Comparison of ENCODE assay signal across 8 cellular contexts in the genomic region with DNA sequence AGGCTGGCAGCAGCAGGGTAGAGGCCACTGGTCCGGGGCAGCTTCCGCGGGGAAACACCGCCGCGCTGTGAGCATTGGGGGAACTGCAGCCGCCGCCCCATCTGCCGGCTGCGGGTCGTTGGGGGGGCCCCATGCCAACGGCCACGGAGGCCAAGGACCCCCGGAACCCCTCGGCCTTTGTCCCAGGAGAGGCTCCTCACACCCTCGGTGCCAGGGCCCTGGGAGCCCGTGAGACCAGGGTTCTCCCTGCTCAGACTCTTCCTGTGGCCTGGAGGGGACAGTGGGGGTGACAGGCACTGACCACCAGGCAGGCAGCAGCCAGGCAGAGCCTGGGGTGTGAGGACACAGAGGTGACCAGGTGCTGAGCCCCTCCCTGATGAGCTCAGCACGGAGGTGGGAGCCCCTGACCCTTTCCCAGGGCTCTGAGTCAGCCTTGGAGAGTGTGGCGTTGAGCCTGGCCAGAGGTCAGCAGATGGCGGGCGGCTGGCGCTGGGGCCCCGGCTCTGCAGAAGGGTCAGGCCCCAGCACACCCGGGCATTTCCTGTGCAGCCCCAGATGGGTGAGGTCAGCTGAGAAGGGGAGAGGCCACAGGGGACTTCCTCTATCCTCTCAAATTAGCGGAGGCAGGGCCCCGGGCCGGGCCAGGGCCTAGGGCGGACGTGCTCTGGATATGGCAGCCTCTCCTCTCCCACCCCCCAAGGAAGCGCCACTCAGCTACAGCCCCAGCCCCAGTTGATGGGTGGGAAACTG. TPM values are rescaled to one million over a fixed set of nuclear protein-coding genes. Genes with fewer than 3 reads are reported as not detected.
A peak's percentile ranks its signal among the peaks of the same experiment; 100 is the strongest.
DNase-seq lines count a peak whose midpoint lies in the region; ATAC-seq and TF ChIP-seq lines count a peak whose summit lies in the region.

No MANE protein-coding gene starts in this region.

- DNase-seq in GM04504 (ENCODE audit: low read depth): peak; percentile 25
- peak; percentile 37 for DNase-seq in LHCN-M2 (ENCODE audit: low read depth)
- peak; percentile 77 for DNase-seq in activated CD4-positive, alpha-beta T cell treated with anti-CD3 and anti-CD28 coated beads, Interleukin-2, amount 10 ng/mL, durations not matched to agents 7 days and 5 days
- DNase-seq in dorsolateral prefrontal cortex: peak in 8 of 10 donors; percentile 36 to 74 (median 58)
- peak; percentile 96 for DNase-seq in mesenteric fat pad (ENCODE audit: low spot score)
- peak; percentile 37 to 53 for DNase-seq in stimulated activated CD8-positive, alpha-beta memory T cell treated with anti-CD3 and anti-CD28 coated beads, Interleukin-2, amount 100 ng/mL, for 1 hour (ENCODE audit: low read depth in 2 of 2)

- H3K27ac Mint-ChIP-seq in activated CD4-positive, alpha-beta T cell treated with anti-CD3 and anti-CD28 coated beads, Interleukin-2, amount 10 ng/mL, durations not matched to agents 7 days and 5 days: no peak overlapping the region

- peak overlapping the region in 43 of 59 donors; percentile 7 to 57 (median 34) for H3K4me3 ChIP-seq in dorsolateral prefrontal cortex

- peak; percentile 37 to 89 (median 72) for TF ChIP-seq CTCF in dorsolateral prefrontal cortex (IDR thresholded peaks at IDR 0.05 in 54 of 56, conservative IDR thresholded peaks at IDR 0.05 in 2 of 56; ENCODE audit: low read depth in 1 of 56, partially characterized antibody in 56 of 56)

- H3K4me1 Mint-ChIP-seq in activated CD4-positive, alpha-beta T cell treated with anti-CD3 and anti-CD28 coated beads, Interleukin-2, amount 10 ng/mL, durations not matched to agents 7 days and 5 days: no peaks in the 10 kb centered on the region

- peak overlapping the region in 45 of 59 donors; percentile 21 to 86 (median 66) for H3K27ac ChIP-seq in dorsolateral prefrontal cortex

- no peak for ATAC-seq in HG02623 (IDR thresholded peaks at IDR 0.05; ENCODE audit: unreplicated experiment)
- ATAC-seq in HG02884 (IDR thresholded peaks at IDR 0.05; ENCODE audit: unreplicated experiment): no peak

- no peaks in the 10 kb centered on the region for H3K9me3 Mint-ChIP-seq in activated CD4-positive, alpha-beta T cell treated with anti-CD3 and anti-CD28 coated beads, Interleukin-2, amount 10 ng/mL, durations not matched to agents 7 days and 5 days

- POLR2A ChIA-PET in activated CD4-positive, alpha-beta T cell treated with anti-CD3 and anti-CD28 coated beads, Interleukin-2, amount 10 ng/mL, durations not matched to agents 7 days and 5 days (lab: Charles Lee): no interaction called here

- intact Hi-C loops in dorsolateral prefrontal cortex (cut with DNase I): no loop called here

- no peaks in the 10 kb centered on the region for H3K36me3 Mint-ChIP-seq in activated CD4-positive, alpha-beta T cell treated with anti-CD3 and anti-CD28 coated beads, Interleukin-2, amount 10 ng/mL, durations not matched to agents 7 days and 5 days (ENCODE audit: low read depth)

- no peak overlapping the region for H3K4me3 Mint-ChIP-seq in activated CD4-positive, alpha-beta T cell treated with anti-CD3 and anti-CD28 coated beads, Interleukin-2, amount 10 ng/mL, durations not matched to agents 7 days and 5 days

- H3K27me3 Mint-ChIP-seq in activated CD4-positive, alpha-beta T cell treated with anti-CD3 and anti-CD28 coated beads, Interleukin-2, amount 10 ng/mL, durations not matched to agents 7 days and 5 days: peaks cover 24% of the 10 kb centered on the region

- CTCF ChIA-PET in activated CD4-positive, alpha-beta T cell treated with anti-CD3 and anti-CD28 coated beads, Interleukin-2, amount 10 ng/mL, durations not matched to agents 7 days and 5 days (lab: Charles Lee): interaction anchor here (1.1 to 3.2 kb wide), 5 partner anchors 27 to 160 kb away, joined by 3 to 16 read pairs (median 4); no protein-coding TSS in a partner anchor

- peaks cover 0 to 16% (median 0%) of the 10 kb centered on the region in 45 donors for H3K27me3 ChIP-seq in dorsolateral prefrontal cortex

RNA-seq across cellular contexts. Expression of a gene that starts 17.9 kb away (rescaled TPM):
- 7.6 and 8.9 TPM in 2 replicates for total RNA-seq in LHCN-M2 (2014; rRNA removed)
- 8.7 TPM for polyA plus RNA-seq in LHCN-M2 (2012)
- total RNA-seq in activated CD4-positive, alpha-beta T cell treated with anti-CD3 and anti-CD28 coated beads, Interleukin-2, amount 10 ng/mL, durations not matched to agents 7 days and 5 days: under 1 TPM; 0.22 to 0.31 TPM
- total RNA-seq in dorsolateral prefrontal cortex: 100 to 1,000 TPM in 13 of 120 experiments, 10 to 100 TPM in 107; 43.0 to 145 (median 80.4) TPM
- total RNA-seq in mesenteric fat pad: 155 TPM

RNA-seq across cellular contexts. Expression of a gene that starts 42.5 kb away (rescaled TPM):
- 36.2 and 40.2 TPM in 2 replicates for total RNA-seq in LHCN-M2 (2014; rRNA removed)
- polyA plus RNA-seq in LHCN-M2 (2012): 33.0 TPM
- total RNA-seq in activated CD4-positive, alpha-beta T cell treated with anti-CD3 and anti-CD28 coated beads, Interleukin-2, amount 10 ng/mL, durations not matched to agents 7 days and 5 days: 10 to 100 TPM; 15.0 to 17.0 TPM
- total RNA-seq in dorsolateral prefrontal cortex: 10 to 100 TPM in 91 of 120 experiments, 1 to 10 TPM in 29; 4.1 to 18.0 (median 11.6) TPM
- 547 TPM for total RNA-seq in mesenteric fat pad

Comparison
In these comparisons a context has a peak if more than half of its experiments do, and no peak if none do; other contexts are left out.
1. DNase-seq: peak in every context shown above with its lines; median percentile 96 in mesenteric fat pad; 77 in activated CD4-positive, alpha-beta T cell treated with anti-CD3 and anti-CD28 coated beads, Interleukin-2, amount 10 ng/mL, durations not matched to agents 7 days and 5 days; 58 in dorsolateral prefrontal cortex; 45 in stimulated activated CD8-positive, alpha-beta memory T cell treated with anti-CD3 and anti-CD28 coated beads, Interleukin-2, amount 100 ng/mL, for 1 hour; 37 in LHCN-M2; 25 in GM04504.
2. RNA of a gene that starts 42.5 kb away (total RNA-seq): 547 TPM in mesenteric fat pad (single experiment); 36.2 to 40.2 TPM in LHCN-M2, 15.0 to 17.0 TPM in activated CD4-positive, alpha-beta T cell treated with anti-CD3 and anti-CD28 coated beads, Interleukin-2, amount 10 ng/mL, durations not matched to agents 7 days and 5 days and 4.1 to 18.0 TPM in dorsolateral prefrontal cortex; every median in the first group is over 10 times any median in the second.